Comparison of ENCODE assay signal across 28 cellular contexts in the genomic region with DNA sequence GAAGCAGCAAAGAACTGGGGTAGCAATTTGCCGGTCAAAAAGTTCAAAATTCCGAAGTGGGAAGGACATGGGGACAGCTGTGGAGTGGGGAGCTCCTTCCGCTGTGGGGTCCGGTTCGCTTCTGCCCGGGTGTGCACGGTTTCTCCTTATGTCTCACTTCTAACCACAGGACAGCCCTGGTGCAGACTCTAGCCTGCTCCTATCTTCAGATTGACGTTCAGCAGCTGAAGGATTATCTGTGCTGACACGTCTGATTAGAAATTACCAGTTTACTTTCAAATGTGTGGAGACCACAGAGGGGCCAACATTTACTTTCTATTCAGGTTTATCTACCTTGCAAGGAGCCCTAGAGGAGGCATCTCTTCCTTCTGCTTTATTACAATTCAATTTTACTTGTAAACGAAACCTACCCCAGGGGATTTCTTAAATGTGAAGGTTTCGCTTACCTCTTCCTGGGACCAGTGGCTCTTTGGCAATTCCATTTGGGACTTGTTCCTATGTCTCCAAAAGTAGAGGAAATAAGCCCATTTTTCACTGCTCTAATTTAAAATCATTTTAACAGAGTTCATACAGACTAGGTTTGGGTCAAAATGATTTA. TPM values are rescaled to one million over a fixed set of nuclear protein-coding genes. Genes with fewer than 3 reads are reported as not detected.
A peak's percentile ranks its signal among the peaks of the same experiment; 100 is the strongest.
DNase-seq lines count a peak whose midpoint lies in the region; ATAC-seq, FAIRE-seq and TF ChIP-seq lines count a peak whose summit lies in the region.
"Had no signal": no experiment of that assay in that cellular context is flagged by ENCODE, and none has a peak within 500 bp of the region (broad histone marks: within the 10 kb centered on the region; RNA-seq: fewer than 3 reads in every experiment).

No MANE protein-coding gene starts in this region.

- no peaks in the 10 kb centered on the region for H3K4me1 ChIP-seq in GM12878 (ENCODE audit: control insufficient read depth, insufficient read depth, low read length)
- H3K4me1 ChIP-seq: breast epithelium, Caco-2, foreskin keratinocyte had no signal

- no peaks in the 10 kb centered on the region for H3K79me2 ChIP-seq in GM12878 (ENCODE audit: control insufficient read depth, insufficient read depth, low read length)

- BruUV-seq in GM12878 (replicated peaks; lab: Mats Ljungman, UMichigan), result no TSS peak

- RAD21 ChIA-PET in GM12878 (lab: Charles Lee; ENCODE audit: unreplicated experiment), result interaction anchor here (0.7 to 2.6 kb wide), 7 partner anchors 12 to 268 kb away, joined by 3 to 6 read pairs (median 4); no protein-coding TSS in a partner anchor

- H3K9me3 ChIP-seq in GM12878 (replicated peaks; ENCODE audit: control insufficient read depth, insufficient read depth, low read length), result no peaks in the 10 kb centered on the region
- H3K9me3 ChIP-seq: breast epithelium, Caco-2 had no signal

- H3K27me3 Mint-ChIP-seq in nephron progenitor cell (ENCODE audit: low read depth, poor library complexity), result peaks cover 5% of the 10 kb centered on the region
- H3K27me3 Mint-ChIP-seq: activated CD4-positive, alpha-beta memory T cell treated with anti-CD3 and anti-CD28 coated beads, Interleukin-2, amount 10 ng/mL, durations not matched to agents 7 days and 5 days had no signal

- CTCF ChIA-PET in GM12878 (lab: Yijun Ruan, JAX), result interaction anchor here (1.0 to 2.3 kb wide), 11 partner anchors 9 to 431 kb away, joined by 3 to 9 read pairs (median 4); no protein-coding TSS in a partner anchor

- no peaks in the 10 kb centered on the region for H4K20me1 ChIP-seq in GM12878 (ENCODE audit: control insufficient read depth, insufficient read depth)

- H3K9ac ChIP-seq in GM12878 (ENCODE audit: control insufficient read depth, insufficient read depth, low read length), result no peak overlapping the region; the same call in 1 of the 2 replicates
- H3K9ac ChIP-seq: GM23248 had no signal

- TF ChIP-seq EP300 in GM12878 (IDR thresholded peaks at IDR 0.05; ENCODE audit: borderline replicate concordance in 1 of 2, control insufficient read depth in 1 of 2, low read depth in 2 of 2, low read length in 2 of 2), result no peak

- H3K4me3 ChIP-seq in GM12864 (ENCODE audit: low read depth, low read length) (peak overlapping the region; percentile 44), GM12878 (0 out of 2 replicates have a peak overlapping the region, but pooled peaks have one; percentile 41), foreskin fibroblast (ENCODE audit: low read depth in 1 of 2, low read length in 2 of 2) (no peak overlapping the region)
- H3K4me3 ChIP-seq: breast epithelium, GM23248 had no signal

- no peak for TF ChIP-seq RAD21 in GM12878 (IDR thresholded peaks at IDR 0.05; ENCODE audit: insufficient read depth, low read depth, low read length)

- no peaks in the 10 kb centered on the region for H3K36me3 Mint-ChIP-seq in nephron progenitor cell (ENCODE audit: low read depth)
- H3K36me3 Mint-ChIP-seq in stimulated activated effector memory CD8-positive, alpha-beta T cell treated with anti-CD3 and anti-CD28 coated beads, Interleukin-12 subunit alpha, Interleukin-12 subunit beta, amount 100 ng/mL, for 72 hours, result no peaks in the 10 kb centered on the region
- H3K36me3 Mint-ChIP-seq: activated naive CD4-positive, alpha-beta T cell treated with anti-CD3 and anti-CD28 coated beads, Interleukin-2, amount 50 U/mL, for 72 hours; IgD-negative memory B cell; memory B cell had no signal

- H3K4me3 Mint-ChIP-seq in nephron progenitor cell, result no peak overlapping the region
- no peak overlapping the region for H3K4me3 Mint-ChIP-seq in stimulated activated effector memory CD8-positive, alpha-beta T cell treated with anti-CD3 and anti-CD28 coated beads, Interleukin-12 subunit alpha, Interleukin-12 subunit beta, amount 100 ng/mL, for 72 hours
- H3K4me3 Mint-ChIP-seq: activated CD4-positive, alpha-beta memory T cell treated with anti-CD3 and anti-CD28 coated beads, Interleukin-2, amount 10 ng/mL, durations not matched to agents 7 days and 5 days; activated T-helper 17 cell treated with anti-CD3 and anti-CD28 coated beads, Interleukin-2, amount 50 U/mL, for 72 hours; IgD-negative memory B cell; memory B cell; T-helper 1 cell treated with Interleukin-12 subunit alpha and Interleukin-12 subunit beta and Interleukin-4 antibody, amounts not matched to agents 30 μg/mL and 1 μg/mL, for 36 hours had no signal

- 62% methylated on average over 11 of the region's 11 CpGs for WGBS in GM12878 (ENCODE audit: insufficient coverage, insufficient replicate concordance, low lambda C conversion rate, missing lambda C conversion rate)

- TF ChIP-seq CTCF in GM12864 (IDR thresholded peaks at IDR 0.05; ENCODE audit: low read depth, low read length, missing control alignments), result no peak
- TF ChIP-seq CTCF in GM12878 (IDR thresholded peaks at IDR 0.05 in 2 of 3, conservative IDR thresholded peaks at IDR 0.05 in 1 of 3; ENCODE audit: control insufficient read depth in 2 of 3, extremely low read depth in 1 of 3, insufficient read depth in 1 of 3, low read depth in 3 of 3, low read length in 3 of 3), result no peak
- no peak for TF ChIP-seq CTCF in nephron progenitor cell (IDR thresholded peaks at IDR 0.05)
- no peak for TF ChIP-seq CTCF in foreskin fibroblast (IDR thresholded peaks at IDR 0.05; ENCODE audit: low read depth, low read length)

- in situ Hi-C loops in GM12878 (cut with MboI), result no loop called here

- ATAC-seq in HG03439 (IDR thresholded peaks at IDR 0.05; ENCODE audit: unreplicated experiment) (peak; percentile 53), GM12878 (peak; percentile 92), HG03025 (IDR thresholded peaks at IDR 0.05; ENCODE audit: low FRiP score, unreplicated experiment) (no peak)
- ATAC-seq in stimulated activated effector memory CD8-positive, alpha-beta T cell treated with anti-CD3 and anti-CD28 coated beads, Interleukin-12 subunit alpha, Interleukin-12 subunit beta, amount 100 ng/mL, for 72 hours, result no peak
- ATAC-seq: activated naive CD4-positive, alpha-beta T cell treated with anti-CD3 and anti-CD28 coated beads, Interleukin-2, amount 50 U/mL, for 72 hours; activated T-helper 17 cell treated with anti-CD3 and anti-CD28 coated beads, Interleukin-2, amount 50 U/mL, for 72 hours; foreskin keratinocyte had no signal

- H3K27ac Mint-ChIP-seq in nephron progenitor cell, result peak overlapping the region; percentile 73
- no peak overlapping the region for H3K27ac Mint-ChIP-seq in stimulated activated effector memory CD8-positive, alpha-beta T cell treated with anti-CD3 and anti-CD28 coated beads, Interleukin-12 subunit alpha, Interleukin-12 subunit beta, amount 100 ng/mL, for 72 hours
- H3K27ac Mint-ChIP-seq: activated CD4-positive, alpha-beta memory T cell treated with anti-CD3 and anti-CD28 coated beads, Interleukin-2, amount 10 ng/mL, durations not matched to agents 7 days and 5 days; activated naive CD4-positive, alpha-beta T cell treated with anti-CD3 and anti-CD28 coated beads, Interleukin-2, amount 50 U/mL, for 72 hours; activated T-helper 17 cell treated with anti-CD3 and anti-CD28 coated beads, Interleukin-2, amount 50 U/mL, for 72 hours; memory B cell; T-helper 1 cell treated with Interleukin-12 subunit alpha and Interleukin-12 subunit beta and Interleukin-4 antibody, amounts not matched to agents 30 μg/mL and 1 μg/mL, for 36 hours had no signal

- TF ChIP-seq POLR2A in GM12878 (IDR thresholded peaks at IDR 0.05; ENCODE audit: low read depth, low read length), result no peak

- SMC1A ChIA-PET in GM12878 (lab: Charles Lee; ENCODE audit: uncharacterized antibody, unreplicated experiment), result interaction anchor here (0.7 to 1.5 kb wide), 12 partner anchors 9 to 161 kb away, joined by 3 to 5 read pairs (median 3); no protein-coding TSS in a partner anchor

- no peaks in the 10 kb centered on the region for H3K27me3 ChIP-seq in GM12878 (replicated peaks in 1 of 2; ENCODE audit: control insufficient read depth in 2 of 2, insufficient read depth in 2 of 2, low read length in 1 of 2)
- H3K27me3 ChIP-seq: breast epithelium, foreskin keratinocyte had no signal

- H3K9me3 Mint-ChIP-seq in nephron progenitor cell, result no peaks in the 10 kb centered on the region
- H3K9me3 Mint-ChIP-seq in stimulated activated effector memory CD8-positive, alpha-beta T cell treated with anti-CD3 and anti-CD28 coated beads, Interleukin-12 subunit alpha, Interleukin-12 subunit beta, amount 100 ng/mL, for 72 hours, result no peaks in the 10 kb centered on the region
- H3K9me3 Mint-ChIP-seq: activated CD4-positive, alpha-beta memory T cell treated with anti-CD3 and anti-CD28 coated beads, Interleukin-2, amount 10 ng/mL, durations not matched to agents 7 days and 5 days; activated naive CD4-positive, alpha-beta T cell treated with anti-CD3 and anti-CD28 coated beads, Interleukin-2, amount 50 U/mL, for 72 hours; activated T-helper 17 cell treated with anti-CD3 and anti-CD28 coated beads, Interleukin-2, amount 50 U/mL, for 72 hours; IgD-negative memory B cell; memory B cell; T-helper 1 cell treated with Interleukin-12 subunit alpha and Interleukin-12 subunit beta and Interleukin-4 antibody, amounts not matched to agents 30 μg/mL and 1 μg/mL, for 36 hours had no signal

- peak overlapping the region; percentile 44 for H3K4me2 ChIP-seq in GM12878 (ENCODE audit: control insufficient read depth, insufficient read depth)

- no peaks in the 10 kb centered on the region for H3K36me3 ChIP-seq in GM12878 (ENCODE audit: control insufficient read depth in 2 of 2, insufficient read depth in 2 of 2, low read length in 1 of 2)
- H3K36me3 ChIP-seq: breast epithelium had no signal

- no peak for FAIRE-seq in GM12878 (lab: Jason Lieb, UNC)
- FAIRE-seq: colon had no signal

- H3K4me1 Mint-ChIP-seq in nephron progenitor cell, result peaks cover 27% of the 10 kb centered on the region
- H3K4me1 Mint-ChIP-seq in stimulated activated effector memory CD8-positive, alpha-beta T cell treated with anti-CD3 and anti-CD28 coated beads, Interleukin-12 subunit alpha, Interleukin-12 subunit beta, amount 100 ng/mL, for 72 hours, result no peaks in the 10 kb centered on the region
- H3K4me1 Mint-ChIP-seq: activated CD4-positive, alpha-beta memory T cell treated with anti-CD3 and anti-CD28 coated beads, Interleukin-2, amount 10 ng/mL, durations not matched to agents 7 days and 5 days; activated T-helper 17 cell treated with anti-CD3 and anti-CD28 coated beads, Interleukin-2, amount 50 U/mL, for 72 hours; IgD-negative memory B cell; memory B cell had no signal

- intact Hi-C loops in GM12878 (cut with micrococcal nuclease; ENCODE audit: unreplicated experiment), result no loop called here

- peak overlapping the region; percentile 25; the same call in 1 of the 2 replicates for H3K27ac ChIP-seq in GM12878 (ENCODE audit: control insufficient read depth, insufficient read depth)
- H3K27ac ChIP-seq: breast epithelium, foreskin keratinocyte, GM23248 had no signal

- H2AFZ ChIP-seq in GM12878 (ENCODE audit: control insufficient read depth, low read depth, low read length), result no peak overlapping the region; the same call in 1 of the 2 replicates
- H2AFZ ChIP-seq: GM23248 had no signal

- DNase-seq in GM12864 (ENCODE audit: low read depth) (peak; percentile 31), GM12878 (ENCODE audit: low read depth, low spot score) (peak; percentile 15), nephron progenitor cell (no peak), SKM-1 (lab: John Stamatoyannopoulos, UW; ENCODE audit: unreplicated experiment) (no peak), foreskin fibroblast (no peak)
- no peak for DNase-seq in stimulated activated effector memory CD8-positive, alpha-beta T cell treated with anti-CD3 and anti-CD28 coated beads, Interleukin-12 subunit alpha, Interleukin-12 subunit beta, amount 100 ng/mL, for 72 hours (ENCODE audit: low spot score in 2 of 2)
- DNase-seq: activated CD4-positive, alpha-beta memory T cell treated with anti-CD3 and anti-CD28 coated beads, Interleukin-2, amount 10 ng/mL, durations not matched to agents 7 days and 5 days; activated CD4-positive, CD25-positive, alpha-beta regulatory T cell treated with anti-CD3 and anti-CD28 coated beads, Interleukin-2, amount 50 U/mL, for 72 hours; Caco-2; DMS79; effector CD8-positive, alpha-beta T cell; erythroblast; foreskin keratinocyte; GF-D8; GM23248; NCI-H1105 treated with DMSO at 0.1 percent for 48 hours; NCI-H2029; NCI-H524 treated with DMSO at 0.1 percent for 48 hours; trophoblast cell had no signal

- POLR2A ChIA-PET in GM12878 (lab: Charles Lee), result interaction anchor here (1.4 kb wide), 1 partner anchor 66 kb away, joined by 3 read pairs; no protein-coding TSS in a partner anchor

RNA-seq across cellular contexts. Expression of gene LHFPL6, which starts 27.3 kb away (rescaled TPM):
- 9.9 and 11.9 TPM in 2 replicates for total RNA-seq in GM12878 (2013; cell fraction: nucleolus; rRNA removed)
- total RNA-seq in GM12878 (2014; rRNA removed) (0.27 and 0.40 TPM in 2 replicates), GM12878 (2014; rRNA removed; fragmentation: Illumina TruSeq; extraction: Trizol) (0.32 and 0.45 TPM in 2 replicates), GM12878 (2021) (0.23 and 0.90 TPM in 2 replicates)
- 0.68 TPM for polyA plus RNA-seq in GM12878 (2011; ENCODE audit: low read depth)
- polyA plus RNA-seq in GM12878 (2011; rRNA removed) (4.6 and 4.9 TPM in 2 replicates), GM12878 (2014; fragmentation: Illumina TruSeq; extraction: Trizol) (0.62 and 0.68 TPM in 2 replicates), GM12878 (2014; fragmentation: Nextera tagmentation; extraction: Ambion mirVana) (under 1 TPM; 0.11 to 0.20 TPM), GM12878 (2014; rRNA removed) (0.28 and 0.32 TPM in 2 replicates), GM12878 (2016; fragmentation: Nextera tagmentation; extraction: Ambion mirVana) (under 1 TPM; 0.42 to 0.45 TPM)
- 5.3 and 7.5 TPM in 2 replicates for polyA plus RNA-seq in GM12878 (2011; cell fraction: cytosol; rRNA removed)
- 2.4 and 2.5 TPM in 2 replicates for polyA plus RNA-seq in GM12878 (2011; cell fraction: nucleus; rRNA removed)
- polyA plus RNA-seq in GM12878 (2012), result 1.2 and 1.6 TPM in 2 replicates
- polyA minus RNA-seq in GM12878 (2011; rRNA and poly(A)+ RNA removed), result 8.2 and 12.0 TPM in 2 replicates
- polyA minus RNA-seq in GM12878 (2011; cell fraction: cytosol; rRNA and poly(A)+ RNA removed), result 1.1 and 1.7 TPM in 2 replicates
- 9.9 and 18.2 TPM in 2 replicates for polyA minus RNA-seq in GM12878 (2011; cell fraction: nucleus; rRNA and poly(A)+ RNA removed)
- polyA plus RNA-seq: IgD-negative memory B cell had no signal

Comparison
In these comparisons a context has a peak if more than half of its experiments do, and no peak if none do; other contexts are left out.
1. DNase-seq: peak in GM12864 (single experiment) and GM12878 (single experiment); none in nephron progenitor cell (single experiment), SKM-1 (single experiment), stimulated activated effector memory CD8-positive, alpha-beta T cell treated with anti-CD3 and anti-CD28 coated beads, Interleukin-12 subunit alpha, Interleukin-12 subunit beta, amount 100 ng/mL, for 72 hours (0 of 2) and foreskin fibroblast (0 of 2).
2. H3K4me3 ChIP-seq: peak in GM12864 (single experiment) and GM12878 (single experiment); none in foreskin fibroblast (0 of 2).
3. ATAC-seq: peak in HG03439 (single experiment) and GM12878 (single experiment); none in HG03025 (single experiment) and stimulated activated effector memory CD8-positive, alpha-beta T cell treated with anti-CD3 and anti-CD28 coated beads, Interleukin-12 subunit alpha, Interleukin-12 subunit beta, amount 100 ng/mL, for 72 hours (single experiment).